ENCODE assay signal across 1 cellular context in the genomic region with DNA sequence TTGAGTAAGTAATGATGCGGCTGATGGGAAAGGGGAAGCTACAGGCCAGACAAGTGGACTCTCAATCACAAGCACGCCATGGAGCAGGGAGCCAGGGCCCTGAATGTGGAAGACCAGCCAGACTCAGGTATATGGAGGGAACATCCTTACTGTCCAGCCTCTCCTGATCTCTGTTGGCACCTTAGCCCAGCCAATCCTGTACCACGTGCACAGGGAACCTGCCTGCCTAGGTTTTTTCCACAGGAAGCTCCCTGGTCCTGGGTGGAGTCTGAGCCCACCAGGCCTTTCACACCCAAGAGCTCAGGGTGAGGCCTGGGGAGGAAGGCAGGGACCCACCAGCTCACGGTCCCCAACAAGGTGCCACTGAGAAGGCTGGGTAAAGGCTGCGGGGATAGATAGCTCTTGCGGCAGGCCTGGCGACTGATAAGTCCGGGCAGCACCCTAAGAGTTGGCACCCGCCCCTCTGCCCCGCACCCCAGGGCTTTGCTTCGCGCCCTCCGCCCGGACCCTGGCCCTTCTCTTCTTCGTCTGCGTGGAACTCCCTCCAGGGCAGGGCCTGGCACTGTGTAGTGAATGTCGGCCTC.
TF ChIP-seq lines count a peak whose summit lies in the region.

No MANE protein-coding gene starts in this region.

TF ChIP-seq in A549, 52 proteins besides CTCF, POLR2A, EP300 and RAD21:
- TF ChIP-seq BHLHE40 (IDR thresholded peaks at IDR 0.05; ENCODE audit: low read depth, low read length) = no peak
- TF ChIP-seq HOXB5 (CRISPR knock-in tag; IDR thresholded peaks at IDR 0.05) = 0 out of 2 replicates have a peak, but pooled peaks have one; percentile 65
